1 cellular context compared by ENCODE assay signal in the genomic region with DNA sequence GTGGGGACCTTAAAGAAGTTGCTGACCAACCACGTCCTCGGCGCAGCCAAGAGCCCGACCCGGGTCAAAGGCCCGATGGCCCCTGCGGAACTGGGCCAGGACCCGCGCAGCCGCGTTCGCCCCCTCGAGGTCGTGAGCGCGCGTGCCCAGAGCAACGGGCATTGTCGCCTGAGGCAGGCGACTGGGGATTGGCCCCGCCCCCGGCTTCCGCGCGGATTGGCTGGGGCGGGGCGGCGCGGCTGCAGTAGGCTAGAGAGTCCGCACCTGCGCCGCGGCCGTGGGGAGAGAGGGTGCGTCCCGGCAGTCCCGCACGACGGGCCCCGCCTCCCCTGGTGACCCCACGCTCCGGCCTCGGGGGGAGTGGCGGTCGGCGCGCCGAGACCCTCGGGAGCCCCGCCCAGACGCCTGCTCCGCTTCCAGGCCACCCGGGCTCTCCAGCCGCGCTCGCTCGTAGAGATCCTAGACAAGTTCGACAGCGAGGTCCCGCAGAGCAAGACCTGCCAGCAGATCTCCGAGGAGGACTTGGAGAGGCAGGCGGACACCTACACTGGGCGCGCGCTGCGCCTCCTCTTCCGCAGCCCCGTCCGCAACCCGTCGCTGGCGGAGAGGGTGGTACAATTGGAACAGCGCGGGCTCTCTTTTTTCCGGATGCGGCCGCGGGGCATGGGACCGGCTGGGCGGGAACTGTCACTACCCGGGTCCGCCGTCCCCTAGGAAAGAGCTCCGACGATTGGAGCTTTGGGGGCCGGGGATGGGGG.
TF ChIP-seq lines count a peak whose summit lies in the region.

No MANE protein-coding gene starts in this region.

TF ChIP-seq in GM12878, 131 proteins besides CTCF, POLR2A, EP300 and RAD21 (continues in another document):
- TF ChIP-seq, protein P1, sequence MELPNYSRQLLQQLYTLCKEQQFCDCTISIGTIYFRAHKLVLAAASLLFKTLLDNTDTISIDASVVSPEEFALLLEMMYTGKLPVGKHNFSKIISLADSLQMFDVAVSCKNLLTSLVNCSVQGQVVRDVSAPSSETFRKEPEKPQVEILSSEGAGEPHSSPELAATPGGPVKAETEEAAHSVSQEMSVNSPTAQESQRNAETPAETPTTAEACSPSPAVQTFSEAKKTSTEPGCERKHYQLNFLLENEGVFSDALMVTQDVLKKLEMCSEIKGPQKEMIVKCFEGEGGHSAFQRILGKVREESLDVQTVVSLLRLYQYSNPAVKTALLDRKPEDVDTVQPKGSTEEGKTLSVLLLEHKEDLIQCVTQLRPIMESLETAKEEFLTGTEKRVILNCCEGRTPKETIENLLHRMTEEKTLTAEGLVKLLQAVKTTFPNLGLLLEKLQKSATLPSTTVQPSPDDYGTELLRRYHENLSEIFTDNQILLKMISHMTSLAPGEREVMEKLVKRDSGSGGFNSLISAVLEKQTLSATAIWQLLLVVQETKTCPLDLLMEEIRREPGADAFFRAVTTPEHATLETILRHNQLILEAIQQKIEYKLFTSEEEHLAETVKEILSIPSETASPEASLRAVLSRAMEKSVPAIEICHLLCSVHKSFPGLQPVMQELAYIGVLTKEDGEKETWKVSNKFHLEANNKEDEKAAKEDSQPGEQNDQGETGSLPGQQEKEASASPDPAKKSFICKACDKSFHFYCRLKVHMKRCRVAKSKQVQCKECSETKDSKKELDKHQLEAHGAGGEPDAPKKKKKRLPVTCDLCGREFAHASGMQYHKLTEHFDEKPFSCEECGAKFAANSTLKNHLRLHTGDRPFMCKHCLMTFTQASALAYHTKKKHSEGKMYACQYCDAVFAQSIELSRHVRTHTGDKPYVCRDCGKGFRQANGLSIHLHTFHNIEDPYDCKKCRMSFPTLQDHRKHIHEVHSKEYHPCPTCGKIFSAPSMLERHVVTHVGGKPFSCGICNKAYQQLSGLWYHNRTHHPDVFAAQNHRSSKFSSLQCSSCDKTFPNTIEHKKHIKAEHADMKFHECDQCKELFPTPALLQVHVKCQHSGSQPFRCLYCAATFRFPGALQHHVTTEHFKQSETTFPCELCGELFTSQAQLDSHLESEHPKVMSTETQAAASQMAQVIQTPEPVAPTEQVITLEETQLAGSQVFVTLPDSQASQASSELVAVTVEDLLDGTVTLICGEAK (IDR thresholded peaks at IDR 0.05; ENCODE audit: borderline replicate concordance) = no peak
- TF ChIP-seq, protein P2, sequence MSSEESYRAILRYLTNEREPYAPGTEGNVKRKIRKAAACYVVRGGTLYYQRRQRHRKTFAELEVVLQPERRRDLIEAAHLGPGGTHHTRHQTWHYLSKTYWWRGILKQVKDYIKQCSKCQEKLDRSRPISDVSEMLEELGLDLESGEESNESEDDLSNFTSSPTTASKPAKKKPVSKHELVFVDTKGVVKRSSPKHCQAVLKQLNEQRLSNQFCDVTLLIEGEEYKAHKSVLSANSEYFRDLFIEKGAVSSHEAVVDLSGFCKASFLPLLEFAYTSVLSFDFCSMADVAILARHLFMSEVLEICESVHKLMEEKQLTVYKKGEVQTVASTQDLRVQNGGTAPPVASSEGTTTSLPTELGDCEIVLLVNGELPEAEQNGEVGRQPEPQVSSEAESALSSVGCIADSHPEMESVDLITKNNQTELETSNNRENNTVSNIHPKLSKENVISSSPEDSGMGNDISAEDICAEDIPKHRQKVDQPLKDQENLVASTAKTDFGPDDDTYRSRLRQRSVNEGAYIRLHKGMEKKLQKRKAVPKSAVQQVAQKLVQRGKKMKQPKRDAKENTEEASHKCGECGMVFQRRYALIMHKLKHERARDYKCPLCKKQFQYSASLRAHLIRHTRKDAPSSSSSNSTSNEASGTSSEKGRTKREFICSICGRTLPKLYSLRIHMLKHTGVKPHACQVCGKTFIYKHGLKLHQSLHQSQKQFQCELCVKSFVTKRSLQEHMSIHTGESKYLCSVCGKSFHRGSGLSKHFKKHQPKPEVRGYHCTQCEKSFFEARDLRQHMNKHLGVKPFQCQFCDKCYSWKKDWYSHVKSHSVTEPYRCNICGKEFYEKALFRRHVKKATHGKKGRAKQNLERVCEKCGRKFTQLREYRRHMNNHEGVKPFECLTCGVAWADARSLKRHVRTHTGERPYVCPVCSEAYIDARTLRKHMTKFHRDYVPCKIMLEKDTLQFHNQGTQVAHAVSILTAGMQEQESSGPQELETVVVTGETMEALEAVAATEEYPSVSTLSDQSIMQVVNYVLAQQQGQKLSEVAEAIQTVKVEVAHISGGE (CRISPR knock-in tag; IDR thresholded peaks at IDR 0.05) = no peak
- TF ChIP-seq EZH2 (IDR thresholded peaks at IDR 0.05; ENCODE audit: borderline replicate concordance, control insufficient read depth, low read depth, low read length) (no peak), ZNF217 (IDR thresholded peaks at IDR 0.05) (no peak), CREB1 (IDR thresholded peaks at IDR 0.05; ENCODE audit: low read depth) (no peak), FOS (IDR thresholded peaks at IDR 0.05; ENCODE audit: borderline replicate concordance, extremely low read depth, insufficient read length) (no peak), MXI1 (IDR thresholded peaks at IDR 0.05; ENCODE audit: low read depth, low read length) (peak; percentile 64; the same call in 1 of the 2 replicates), MEF2A (IDR thresholded peaks at IDR 0.05; ENCODE audit: insufficient read depth, low read depth, low read length) (no peak), SREBF1 (IDR thresholded peaks at IDR 0.05; ENCODE audit: low read length) (no peak), CBX5 (IDR thresholded peaks at IDR 0.05; ENCODE audit: low read depth) (no peak), BHLHE40 (IDR thresholded peaks at IDR 0.05; ENCODE audit: borderline replicate concordance in 1 of 2, low read depth in 2 of 2, low read length in 1 of 2) (peak; percentile 83 to 91), POLR2AphosphoS2 (IDR thresholded peaks at IDR 0.05; ENCODE audit: low read depth, low read length) (peak; percentile 62; the same call in 1 of the 2 replicates), CHD1 (IDR thresholded peaks at IDR 0.05; ENCODE audit: low read depth, low read length) (no peak), CEBPB (IDR thresholded peaks at IDR 0.05; ENCODE audit: borderline replicate concordance in 1 of 2, low read depth in 2 of 2, low read length in 2 of 2) (no peak), RB1 (IDR thresholded peaks at IDR 0.05; ENCODE audit: borderline replicate concordance) (peak; percentile 43; the same call in 1 of the 2 replicates), KLF5 (IDR thresholded peaks at IDR 0.05; ENCODE audit: partially characterized antibody) (no peak), NR2C2 (IDR thresholded peaks at IDR 0.05; ENCODE audit: borderline replicate concordance, control insufficient read depth, insufficient read length, low read depth) (no peak), TCF7 (IDR thresholded peaks at IDR 0.05; ENCODE audit: borderline replicate concordance) (no peak), HDAC6 (IDR thresholded peaks at IDR 0.05; ENCODE audit: unreplicated experiment) (no peak), RBBP5 (conservative IDR thresholded peaks at IDR 0.05) (no peak), NR2F1 (conservative IDR thresholded peaks at IDR 0.05) (peak; percentile 58; the same call in 1 of the 2 replicates), NFIC (IDR thresholded peaks at IDR 0.05; ENCODE audit: low read depth, low read length) (no peak), PAX5 (IDR thresholded peaks at IDR 0.05; ENCODE audit: borderline replicate concordance, low read depth, low read length) (no peak), DPF2 (IDR thresholded peaks at IDR 0.05) (0 out of 2 replicates have a peak, but pooled peaks have one; percentile 49)
- TF ChIP-seq, protein P3, sequence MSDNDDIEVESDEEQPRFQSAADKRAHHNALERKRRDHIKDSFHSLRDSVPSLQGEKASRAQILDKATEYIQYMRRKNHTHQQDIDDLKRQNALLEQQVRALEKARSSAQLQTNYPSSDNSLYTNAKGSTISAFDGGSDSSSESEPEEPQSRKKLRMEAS (IDR thresholded peaks at IDR 0.05; ENCODE audit: low read depth, low read length) = peak; percentile 52; the same call in 1 of the 2 replicates
- TF ChIP-seq, protein P4, sequence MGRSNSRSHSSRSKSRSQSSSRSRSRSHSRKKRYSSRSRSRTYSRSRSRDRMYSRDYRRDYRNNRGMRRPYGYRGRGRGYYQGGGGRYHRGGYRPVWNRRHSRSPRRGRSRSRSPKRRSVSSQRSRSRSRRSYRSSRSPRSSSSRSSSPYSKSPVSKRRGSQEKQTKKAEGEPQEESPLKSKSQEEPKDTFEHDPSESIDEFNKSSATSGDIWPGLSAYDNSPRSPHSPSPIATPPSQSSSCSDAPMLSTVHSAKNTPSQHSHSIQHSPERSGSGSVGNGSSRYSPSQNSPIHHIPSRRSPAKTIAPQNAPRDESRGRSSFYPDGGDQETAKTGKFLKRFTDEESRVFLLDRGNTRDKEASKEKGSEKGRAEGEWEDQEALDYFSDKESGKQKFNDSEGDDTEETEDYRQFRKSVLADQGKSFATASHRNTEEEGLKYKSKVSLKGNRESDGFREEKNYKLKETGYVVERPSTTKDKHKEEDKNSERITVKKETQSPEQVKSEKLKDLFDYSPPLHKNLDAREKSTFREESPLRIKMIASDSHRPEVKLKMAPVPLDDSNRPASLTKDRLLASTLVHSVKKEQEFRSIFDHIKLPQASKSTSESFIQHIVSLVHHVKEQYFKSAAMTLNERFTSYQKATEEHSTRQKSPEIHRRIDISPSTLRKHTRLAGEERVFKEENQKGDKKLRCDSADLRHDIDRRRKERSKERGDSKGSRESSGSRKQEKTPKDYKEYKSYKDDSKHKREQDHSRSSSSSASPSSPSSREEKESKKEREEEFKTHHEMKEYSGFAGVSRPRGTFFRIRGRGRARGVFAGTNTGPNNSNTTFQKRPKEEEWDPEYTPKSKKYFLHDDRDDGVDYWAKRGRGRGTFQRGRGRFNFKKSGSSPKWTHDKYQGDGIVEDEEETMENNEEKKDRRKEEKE (IDR thresholded peaks at IDR 0.05) = no peak
- TF ChIP-seq, protein P5, sequence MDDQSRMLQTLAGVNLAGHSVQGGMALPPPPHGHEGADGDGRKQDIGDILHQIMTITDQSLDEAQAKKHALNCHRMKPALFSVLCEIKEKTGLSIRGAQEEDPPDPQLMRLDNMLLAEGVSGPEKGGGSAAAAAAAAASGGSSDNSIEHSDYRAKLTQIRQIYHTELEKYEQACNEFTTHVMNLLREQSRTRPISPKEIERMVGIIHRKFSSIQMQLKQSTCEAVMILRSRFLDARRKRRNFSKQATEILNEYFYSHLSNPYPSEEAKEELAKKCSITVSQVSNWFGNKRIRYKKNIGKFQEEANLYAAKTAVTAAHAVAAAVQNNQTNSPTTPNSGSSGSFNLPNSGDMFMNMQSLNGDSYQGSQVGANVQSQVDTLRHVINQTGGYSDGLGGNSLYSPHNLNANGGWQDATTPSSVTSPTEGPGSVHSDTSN (IDR thresholded peaks at IDR 0.05; ENCODE audit: insufficient replicate concordance, low read depth, low read length) = no peak
- TF ChIP-seq, protein P6, sequence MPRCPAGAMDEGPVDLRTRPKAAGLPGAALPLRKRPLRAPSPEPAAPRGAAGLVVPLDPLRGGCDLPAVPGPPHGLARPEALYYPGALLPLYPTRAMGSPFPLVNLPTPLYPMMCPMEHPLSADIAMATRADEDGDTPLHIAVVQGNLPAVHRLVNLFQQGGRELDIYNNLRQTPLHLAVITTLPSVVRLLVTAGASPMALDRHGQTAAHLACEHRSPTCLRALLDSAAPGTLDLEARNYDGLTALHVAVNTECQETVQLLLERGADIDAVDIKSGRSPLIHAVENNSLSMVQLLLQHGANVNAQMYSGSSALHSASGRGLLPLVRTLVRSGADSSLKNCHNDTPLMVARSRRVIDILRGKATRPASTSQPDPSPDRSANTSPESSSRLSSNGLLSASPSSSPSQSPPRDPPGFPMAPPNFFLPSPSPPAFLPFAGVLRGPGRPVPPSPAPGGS (IDR thresholded peaks at IDR 0.05; ENCODE audit: borderline replicate concordance, insufficient read depth, low read depth, low read length, poor library complexity, severe bottlenecking) = no peak
- TF ChIP-seq, protein P7, sequence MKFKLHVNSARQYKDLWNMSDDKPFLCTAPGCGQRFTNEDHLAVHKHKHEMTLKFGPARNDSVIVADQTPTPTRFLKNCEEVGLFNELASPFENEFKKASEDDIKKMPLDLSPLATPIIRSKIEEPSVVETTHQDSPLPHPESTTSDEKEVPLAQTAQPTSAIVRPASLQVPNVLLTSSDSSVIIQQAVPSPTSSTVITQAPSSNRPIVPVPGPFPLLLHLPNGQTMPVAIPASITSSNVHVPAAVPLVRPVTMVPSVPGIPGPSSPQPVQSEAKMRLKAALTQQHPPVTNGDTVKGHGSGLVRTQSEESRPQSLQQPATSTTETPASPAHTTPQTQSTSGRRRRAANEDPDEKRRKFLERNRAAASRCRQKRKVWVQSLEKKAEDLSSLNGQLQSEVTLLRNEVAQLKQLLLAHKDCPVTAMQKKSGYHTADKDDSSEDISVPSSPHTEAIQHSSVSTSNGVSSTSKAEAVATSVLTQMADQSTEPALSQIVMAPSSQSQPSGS (IDR thresholded peaks at IDR 0.05; ENCODE audit: low read length) = no peak
- TF ChIP-seq, protein P8, sequence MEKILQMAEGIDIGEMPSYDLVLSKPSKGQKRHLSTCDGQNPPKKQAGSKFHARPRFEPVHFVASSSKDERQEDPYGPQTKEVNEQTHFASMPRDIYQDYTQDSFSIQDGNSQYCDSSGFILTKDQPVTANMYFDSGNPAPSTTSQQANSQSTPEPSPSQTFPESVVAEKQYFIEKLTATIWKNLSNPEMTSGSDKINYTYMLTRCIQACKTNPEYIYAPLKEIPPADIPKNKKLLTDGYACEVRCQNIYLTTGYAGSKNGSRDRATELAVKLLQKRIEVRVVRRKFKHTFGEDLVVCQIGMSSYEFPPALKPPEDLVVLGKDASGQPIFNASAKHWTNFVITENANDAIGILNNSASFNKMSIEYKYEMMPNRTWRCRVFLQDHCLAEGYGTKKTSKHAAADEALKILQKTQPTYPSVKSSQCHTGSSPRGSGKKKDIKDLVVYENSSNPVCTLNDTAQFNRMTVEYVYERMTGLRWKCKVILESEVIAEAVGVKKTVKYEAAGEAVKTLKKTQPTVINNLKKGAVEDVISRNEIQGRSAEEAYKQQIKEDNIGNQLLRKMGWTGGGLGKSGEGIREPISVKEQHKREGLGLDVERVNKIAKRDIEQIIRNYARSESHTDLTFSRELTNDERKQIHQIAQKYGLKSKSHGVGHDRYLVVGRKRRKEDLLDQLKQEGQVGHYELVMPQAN (conservative IDR thresholded peaks at IDR 0.05) = peak; percentile 63; the same call in 1 of the 2 replicates
- TF ChIP-seq, protein P9, sequence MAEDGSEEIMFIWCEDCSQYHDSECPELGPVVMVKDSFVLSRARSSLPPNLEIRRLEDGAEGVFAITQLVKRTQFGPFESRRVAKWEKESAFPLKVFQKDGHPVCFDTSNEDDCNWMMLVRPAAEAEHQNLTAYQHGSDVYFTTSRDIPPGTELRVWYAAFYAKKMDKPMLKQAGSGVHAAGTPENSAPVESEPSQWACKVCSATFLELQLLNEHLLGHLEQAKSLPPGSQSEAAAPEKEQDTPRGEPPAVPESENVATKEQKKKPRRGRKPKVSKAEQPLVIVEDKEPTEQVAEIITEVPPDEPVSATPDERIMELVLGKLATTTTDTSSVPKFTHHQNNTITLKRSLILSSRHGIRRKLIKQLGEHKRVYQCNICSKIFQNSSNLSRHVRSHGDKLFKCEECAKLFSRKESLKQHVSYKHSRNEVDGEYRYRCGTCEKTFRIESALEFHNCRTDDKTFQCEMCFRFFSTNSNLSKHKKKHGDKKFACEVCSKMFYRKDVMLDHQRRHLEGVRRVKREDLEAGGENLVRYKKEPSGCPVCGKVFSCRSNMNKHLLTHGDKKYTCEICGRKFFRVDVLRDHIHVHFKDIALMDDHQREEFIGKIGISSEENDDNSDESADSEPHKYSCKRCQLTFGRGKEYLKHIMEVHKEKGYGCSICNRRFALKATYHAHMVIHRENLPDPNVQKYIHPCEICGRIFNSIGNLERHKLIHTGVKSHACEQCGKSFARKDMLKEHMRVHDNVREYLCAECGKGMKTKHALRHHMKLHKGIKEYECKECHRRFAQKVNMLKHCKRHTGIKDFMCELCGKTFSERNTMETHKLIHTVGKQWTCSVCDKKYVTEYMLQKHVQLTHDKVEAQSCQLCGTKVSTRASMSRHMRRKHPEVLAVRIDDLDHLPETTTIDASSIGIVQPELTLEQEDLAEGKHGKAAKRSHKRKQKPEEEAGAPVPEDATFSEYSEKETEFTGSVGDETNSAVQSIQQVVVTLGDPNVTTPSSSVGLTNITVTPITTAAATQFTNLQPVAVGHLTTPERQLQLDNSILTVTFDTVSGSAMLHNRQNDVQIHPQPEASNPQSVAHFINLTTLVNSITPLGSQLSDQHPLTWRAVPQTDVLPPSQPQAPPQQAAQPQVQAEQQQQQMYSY (CRISPR knock-in tag; IDR thresholded peaks at IDR 0.05) = no peak
